11 cellular contexts compared by ENCODE assay signal in the genomic region with DNA sequence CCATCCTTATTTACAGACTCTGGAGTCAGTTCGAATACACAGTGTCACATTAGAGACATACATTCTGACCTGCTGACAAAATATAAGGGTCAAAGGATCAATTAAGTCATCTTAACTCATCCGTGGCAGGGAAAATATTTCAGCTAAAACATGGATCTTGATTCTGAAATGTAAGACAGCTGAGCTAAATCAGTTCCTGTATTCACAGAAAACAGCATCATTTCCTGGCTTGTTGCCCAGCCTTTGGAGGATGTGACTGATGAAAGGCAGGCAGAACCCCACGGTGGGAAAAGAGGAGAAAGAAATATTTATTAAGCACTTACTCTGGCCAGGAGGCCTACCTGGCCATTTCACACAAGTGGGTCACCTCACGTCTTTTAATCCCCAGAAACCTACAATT.
DNase-seq lines count a peak whose midpoint lies in the region; FAIRE-seq and TF ChIP-seq lines count a peak whose summit lies in the region.
"Had no signal": no experiment of that assay in that cellular context is flagged by ENCODE, and none has a peak within 500 bp of the region (broad histone marks: within the 10 kb centered on the region; RNA-seq: fewer than 3 reads in every experiment).

No MANE protein-coding gene starts in this region.

- no peaks in the 10 kb centered on the region for H3K36me3 Mint-ChIP-seq in progenitor cell of endocrine pancreas (ENCODE audit: insufficient read depth)
- H3K36me3 Mint-ChIP-seq: activated naive CD8-positive, alpha-beta T cell had no signal

- TF ChIP-seq CTCF in endothelial cell of umbilical vein (IDR thresholded peaks at IDR 0.05; ENCODE audit: extremely low read depth in 1 of 2, insufficient read depth in 1 of 2, low read depth in 1 of 2, low read length in 2 of 2) (no peak), progenitor cell of endocrine pancreas (IDR thresholded peaks at IDR 0.05; ENCODE audit: unreplicated experiment) (no peak)

- no peak overlapping the region for H3K4me3 Mint-ChIP-seq in progenitor cell of endocrine pancreas (ENCODE audit: low read depth)
- H3K4me3 Mint-ChIP-seq: activated naive CD8-positive, alpha-beta T cell had no signal

- H3K9me1 ChIP-seq in endothelial cell of umbilical vein (replicated peaks; ENCODE audit: control insufficient read depth, extremely low read depth, insufficient read depth, low read length): no peaks in the 10 kb centered on the region

- intact Hi-C loops in endothelial cell of umbilical vein (cut with micrococcal nuclease): no loop called here

- H3K27me3 Mint-ChIP-seq in progenitor cell of endocrine pancreas: peaks cover 11% of the 10 kb centered on the region

- POLR2A ChIA-PET in endothelial cell of umbilical vein (lab: Charles Lee): no interaction called here

- peak; percentile 67 for FAIRE-seq in endothelial cell of umbilical vein (lab: Jason Lieb, UNC)
- FAIRE-seq: A549 had no signal

- no peak overlapping the region for H2AFZ ChIP-seq in endothelial cell of umbilical vein (ENCODE audit: low read depth, low read length)

- H3K4me3 ChIP-seq in endothelial cell of umbilical vein (replicated peaks in 1 of 3; ENCODE audit: insufficient read depth in 1 of 3, low read depth in 1 of 3, low read length in 3 of 3): no peak overlapping the region
- H3K4me3 ChIP-seq: A549, spleen had no signal

- no peaks in the 10 kb centered on the region for H4K20me1 ChIP-seq in endothelial cell of umbilical vein (replicated peaks; ENCODE audit: control insufficient read depth, extremely low read depth, insufficient read depth, low read length)

- no peaks in the 10 kb centered on the region for H3K79me2 ChIP-seq in endothelial cell of umbilical vein (ENCODE audit: control insufficient read depth, insufficient read depth, low read length)

- peak; percentile 6 for DNase-seq in NCI-H510A treated with DMSO at 0.1 percent for 48 hours (lab: John Stamatoyannopoulos, UW)
- no peak for DNase-seq in NCI-H510A (lab: John Stamatoyannopoulos, UW)
- DNase-seq in NCI-H446 (lab: John Stamatoyannopoulos, UW): peak; percentile 67 to 72
- DNase-seq in endothelial cell of umbilical vein (ENCODE audit: low read depth, low spot score): peak; percentile 85
- peak; percentile 18 for DNase-seq in stromal cell of bone marrow (ENCODE audit: low read depth)
- no peak for DNase-seq in cerebellum (ENCODE audit: low spot score)
- DNase-seq in progenitor cell of endocrine pancreas (ENCODE audit: low spot score, unreplicated experiment): no peak
- DNase-seq in Kasumi-1 (lab: John Stamatoyannopoulos, UW): no peak
- DNase-seq: spleen had no signal

- peaks cover 5% of the 10 kb centered on the region for H3K4me1 ChIP-seq in endothelial cell of umbilical vein (ENCODE audit: control insufficient read depth, extremely low read depth, insufficient read depth, low read length)
- H3K4me1 ChIP-seq: A549, spleen had no signal

- dilution Hi-C loops in endothelial cell of umbilical vein (cut with MboI; ENCODE audit: extremely low pct_ligation_motif_present, low sequenced_read_pairs): no loop called here

- H3K27ac Mint-ChIP-seq in progenitor cell of endocrine pancreas: no peak overlapping the region
- H3K27ac Mint-ChIP-seq: activated naive CD8-positive, alpha-beta T cell had no signal

- H3K9me3 ChIP-seq in endothelial cell of umbilical vein (replicated peaks; ENCODE audit: control insufficient read depth, insufficient read depth, low read length): no peaks in the 10 kb centered on the region
- H3K9me3 ChIP-seq: A549, spleen had no signal

- peaks cover 6% of the 10 kb centered on the region for H3K4me1 Mint-ChIP-seq in progenitor cell of endocrine pancreas (ENCODE audit: low read depth)

- no peak overlapping the region for H3K27ac ChIP-seq in endothelial cell of umbilical vein (ENCODE audit: insufficient read depth, low read depth, low read length)
- H3K27ac ChIP-seq: A549, spleen had no signal

- no peaks in the 10 kb centered on the region for H3K36me3 ChIP-seq in endothelial cell of umbilical vein (ENCODE audit: control insufficient read depth in 2 of 2, extremely low read depth in 1 of 2, insufficient read depth in 2 of 2, low read length in 2 of 2)
- H3K36me3 ChIP-seq: spleen had no signal

- peaks cover 0 to 3% of the 10 kb centered on the region in 2 experiments for H3K27me3 ChIP-seq in endothelial cell of umbilical vein (ENCODE audit: control insufficient read depth in 2 of 2, insufficient read depth in 2 of 2, low read length in 2 of 2)

- CTCF ChIA-PET in endothelial cell of umbilical vein (lab: Charles Lee): interaction anchor here (0.6 to 1.0 kb wide), 3 partner anchors 12 to 65 kb away, joined by 3 to 4 read pairs (median 3); no protein-coding TSS in a partner anchor

- H3K9me3 Mint-ChIP-seq in progenitor cell of endocrine pancreas (ENCODE audit: low read depth): no peaks in the 10 kb centered on the region

- no peak overlapping the region for H3K9ac ChIP-seq in endothelial cell of umbilical vein (replicated peaks; ENCODE audit: extremely low read depth, insufficient read depth, low read length)

- BruUV-seq in endothelial cell of umbilical vein (replicated peaks; lab: Mats Ljungman, UMichigan): no TSS peak

- H3K4me2 ChIP-seq in endothelial cell of umbilical vein (ENCODE audit: insufficient read depth, low read length): no peak overlapping the region
- H3K4me2 ChIP-seq: A549 had no signal

- TF ChIP-seq POLR2A in endothelial cell of umbilical vein (IDR thresholded peaks at IDR 0.05; ENCODE audit: low read depth, low read length): no peak

TF ChIP-seq in endothelial cell of umbilical vein, 7 proteins besides CTCF, POLR2A, EP300 and RAD21:
- TF ChIP-seq GATA2 (IDR thresholded peaks at IDR 0.05; ENCODE audit: insufficient read depth, insufficient read length, low read depth, low read length): no peak
- TF ChIP-seq POLR2AphosphoS5 (IDR thresholded peaks at IDR 0.05; ENCODE audit: insufficient read depth, low read depth, low read length): no peak
- TF ChIP-seq FOS (IDR thresholded peaks at IDR 0.05; ENCODE audit: borderline replicate concordance, insufficient read depth, low read length): peak; percentile 30
- TF ChIP-seq EZH2 (IDR thresholded peaks at IDR 0.05; ENCODE audit: borderline replicate concordance, low read depth, low read length, severe bottlenecking): no peak
- TF ChIP-seq MAX (IDR thresholded peaks at IDR 0.05; ENCODE audit: insufficient read depth, insufficient read length): no peak
- TF ChIP-seq JUN (IDR thresholded peaks at IDR 0.05; ENCODE audit: borderline replicate concordance, insufficient read depth, insufficient read length, low read depth): no peak
- no peak for TF ChIP-seq MYC (IDR thresholded peaks at IDR 0.05; ENCODE audit: low read depth, low read length)
TF ChIP-seq in endothelial cell of umbilical vein: peak in this region for 1.

Comparison
In these comparisons a context has a peak if more than half of its experiments do, and no peak if none do; other contexts are left out.
1. DNase-seq: peak in NCI-H510A treated with DMSO at 0.1 percent for 48 hours (single experiment), NCI-H446 (2 of 2), endothelial cell of umbilical vein (single experiment) and stromal cell of bone marrow (single experiment); none in NCI-H510A (single experiment), cerebellum (single experiment), progenitor cell of endocrine pancreas (single experiment) and Kasumi-1 (0 of 2).